Comparison of ENCODE assay signal across 14 cellular contexts in genomic region chr11:134519390-134519750, GRCh38.
DNase-seq lines count a peak whose midpoint lies in the region; ATAC-seq and TF ChIP-seq lines count a peak whose summit lies in the region.
"Had no signal": no experiment of that assay in that cellular context is flagged by ENCODE, and none has a peak within 500 bp of the region (broad histone marks: within the 10 kb centered on the region; RNA-seq: fewer than 3 reads in every experiment).

No MANE protein-coding gene starts in this region.

- no peak for ATAC-seq in left lung
- ATAC-seq in upper lobe of right lung, result no peak
- ATAC-seq in GM18517 (IDR thresholded peaks at IDR 0.05; ENCODE audit: unreplicated experiment), result no peak
- ATAC-seq: HepG2 had no signal

- H3K36me3 ChIP-seq in left lung (no peaks in the 10 kb centered on the region), upper lobe of right lung (no peaks in the 10 kb centered on the region), H7 (replicated peaks; ENCODE audit: control insufficient read depth, insufficient read depth, low read length) (no peaks in the 10 kb centered on the region)
- H3K36me3 ChIP-seq: HAP-1 had no signal

- H3K4me1 ChIP-seq in left lung (no peaks in the 10 kb centered on the region), upper lobe of right lung (no peaks in the 10 kb centered on the region)
- H3K4me1 ChIP-seq: HAP-1 had no signal

- intact Hi-C loops in left lung (cut with DNase I) (no loop called here), upper lobe of right lung (cut with DNase I) (no loop called here)

- H3K4me3 ChIP-seq in left lung (no peak overlapping the region), upper lobe of right lung (no peak overlapping the region), H7 (ENCODE audit: insufficient read depth, low read depth, low read length) (no peak overlapping the region)
- H3K4me3 ChIP-seq: HAP-1 had no signal

- peak; percentile 46 for DNase-seq in activated effector memory CD4-positive, alpha-beta T cell treated with anti-CD3 and anti-CD28 coated beads, Interleukin-2, amount 50 U/mL, for 16 hours
- no peak for DNase-seq in activated effector memory CD4-positive, alpha-beta T cell treated with Interleukin-2 at 50 U/mL for 16 hours
- DNase-seq in left lung, result peak; percentile 10 to 60
- DNase-seq in upper lobe of right lung, result peak; percentile 36
- no peak for DNase-seq in H7
- DNase-seq: Calu3; CD4-positive, alpha-beta T cell; DMS 273 treated with DMSO at 0.1 percent for 48 hours; GOT3 had no signal

- H3K27ac ChIP-seq in C4-2B, result peak overlapping the region; percentile 80; the same call in 1 of the 2 replicates
- H3K27ac ChIP-seq in left lung, result no peak overlapping the region
- no peak overlapping the region for H3K27ac ChIP-seq in upper lobe of right lung
- H3K27ac ChIP-seq: 22Rv1 had no signal

- H3K27me3 ChIP-seq in left lung (peaks cover 0 to 31% of the 10 kb centered on the region in 2 donors), upper lobe of right lung (peaks cover 10% of the 10 kb centered on the region), H7 (ENCODE audit: control insufficient read depth, insufficient read depth, low read length) (no peaks in the 10 kb centered on the region)

- TF ChIP-seq CTCF in C4-2B (conservative IDR thresholded peaks at IDR 0.05) (no peak), left lung (IDR thresholded peaks at IDR 0.05) (no peak), upper lobe of right lung (IDR thresholded peaks at IDR 0.05) (no peak)

- H3K9me3 ChIP-seq in left lung (no peaks in the 10 kb centered on the region), upper lobe of right lung (no peaks in the 10 kb centered on the region)
- H3K9me3 ChIP-seq: HAP-1 had no signal

Comparison
In these comparisons a context has a peak if more than half of its experiments do, and no peak if none do; other contexts are left out.
1. DNase-seq: peak in activated effector memory CD4-positive, alpha-beta T cell treated with anti-CD3 and anti-CD28 coated beads, Interleukin-2, amount 50 U/mL, for 16 hours (single experiment), left lung (2 of 2) and upper lobe of right lung (single experiment); none in activated effector memory CD4-positive, alpha-beta T cell treated with Interleukin-2 at 50 U/mL for 16 hours (single experiment) and H7 (single experiment).